ENCODE assay signal across 1 cellular context in genomic region chr2:140895378-140895777, GRCh38.
TF ChIP-seq lines count a peak whose summit lies in the region.

No MANE protein-coding gene starts in this region.

TF ChIP-seq in HepG2, 621 proteins besides CTCF, POLR2A, EP300 and RAD21 (continued from another document):
- TF ChIP-seq STAT6 (CRISPR knock-in tag; IDR thresholded peaks at IDR 0.05; ENCODE audit: borderline replicate concordance) (no peak), NR3C1 (CRISPR knock-in tag; IDR thresholded peaks at IDR 0.05) (no peak), ZIK1 (CRISPR knock-in tag; IDR thresholded peaks at IDR 0.05; ENCODE audit: borderline replicate concordance, low read depth) (no peak), SIN3B (IDR thresholded peaks at IDR 0.05; ENCODE audit: low read length) (no peak), ZNF430 (CRISPR knock-in tag; IDR thresholded peaks at IDR 0.05) (no peak), HHEX (CRISPR knock-in tag; IDR thresholded peaks at IDR 0.05) (no peak)
- TF ChIP-seq, protein P1, sequence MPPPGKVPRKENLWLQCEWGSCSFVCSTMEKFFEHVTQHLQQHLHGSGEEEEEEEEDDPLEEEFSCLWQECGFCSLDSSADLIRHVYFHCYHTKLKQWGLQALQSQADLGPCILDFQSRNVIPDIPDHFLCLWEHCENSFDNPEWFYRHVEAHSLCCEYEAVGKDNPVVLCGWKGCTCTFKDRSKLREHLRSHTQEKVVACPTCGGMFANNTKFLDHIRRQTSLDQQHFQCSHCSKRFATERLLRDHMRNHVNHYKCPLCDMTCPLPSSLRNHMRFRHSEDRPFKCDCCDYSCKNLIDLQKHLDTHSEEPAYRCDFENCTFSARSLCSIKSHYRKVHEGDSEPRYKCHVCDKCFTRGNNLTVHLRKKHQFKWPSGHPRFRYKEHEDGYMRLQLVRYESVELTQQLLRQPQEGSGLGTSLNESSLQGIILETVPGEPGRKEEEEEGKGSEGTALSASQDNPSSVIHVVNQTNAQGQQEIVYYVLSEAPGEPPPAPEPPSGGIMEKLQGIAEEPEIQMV (CRISPR knock-in tag; IDR thresholded peaks at IDR 0.05; ENCODE audit: low read depth): no peak
